In genomic region chr1:7393141-7393540, GRCh38 we compare ENCODE assay signal across 20 cellular contexts.
"Had no signal": no experiment of that assay in that cellular context is flagged by ENCODE, and none has a peak within 500 bp of the region (broad histone marks: within the 10 kb centered on the region; RNA-seq: fewer than 3 reads in every experiment).

No MANE protein-coding gene starts in this region.

- H3K36me3 Mint-ChIP-seq: activated naive CD4-positive, alpha-beta T cell treated with anti-CD3 and anti-CD28 coated beads, Interleukin-2, amount 50 U/mL, for 24 hours; type B pancreatic cell had no signal

- H3K27ac ChIP-seq: foreskin keratinocyte, thoracic aorta, WERI-Rb-1 had no signal

- DNase-seq: activated CD4-positive, CD25-positive, alpha-beta regulatory T cell treated with anti-CD3 and anti-CD28 coated beads, Interleukin-2, amount 50 U/mL, for 72 hours; activated gamma-delta T cell treated with Interleukin-2 at 50 U/mL for 16 hours; activated T-cell treated with anti-CD3 and anti-CD28 coated beads, Interleukin-2, amount 50 U/mL, for 1 hour; anterior cingulate cortex; cerebellar nuclear complex; foreskin keratinocyte; hippocampal formation; mucosa of descending colon; nucleus accumbens; posterior cingulate gyrus; stimulated activated CD4-positive, alpha-beta T cell treated with anti-CD3 and anti-CD28 coated beads, Interleukin-2, amount 100 ng/mL, for 48 hours; stimulated activated naive CD4-positive, alpha-beta T cell treated with Interleukin-2 at 50 U/mL for 16 hours; T-helper 1 cell; WERI-Rb-1 had no signal

- ATAC-seq: foreskin keratinocyte, mucosa of descending colon, sciatic nerve had no signal

- H3K4me2 ChIP-seq: smooth muscle cell had no signal

- H3K36me3 ChIP-seq: thoracic aorta, WERI-Rb-1 had no signal

- H3K27me3 Mint-ChIP-seq: type B pancreatic cell had no signal

- H3K4me3 Mint-ChIP-seq: activated naive CD4-positive, alpha-beta T cell treated with anti-CD3 and anti-CD28 coated beads, Interleukin-2, amount 50 U/mL, for 24 hours; memory B cell; type B pancreatic cell had no signal

- H3K27ac Mint-ChIP-seq: activated naive CD4-positive, alpha-beta T cell treated with anti-CD3 and anti-CD28 coated beads, Interleukin-2, amount 50 U/mL, for 24 hours; memory B cell; type B pancreatic cell had no signal

- H3K4me3 ChIP-seq: mucosa of descending colon, smooth muscle cell, thoracic aorta had no signal

- H3K4me1 ChIP-seq: foreskin keratinocyte had no signal

- H3K4me1 Mint-ChIP-seq: activated naive CD4-positive, alpha-beta T cell treated with anti-CD3 and anti-CD28 coated beads, Interleukin-2, amount 50 U/mL, for 24 hours; memory B cell had no signal
